14 cellular contexts compared by ENCODE assay signal in the genomic region with DNA sequence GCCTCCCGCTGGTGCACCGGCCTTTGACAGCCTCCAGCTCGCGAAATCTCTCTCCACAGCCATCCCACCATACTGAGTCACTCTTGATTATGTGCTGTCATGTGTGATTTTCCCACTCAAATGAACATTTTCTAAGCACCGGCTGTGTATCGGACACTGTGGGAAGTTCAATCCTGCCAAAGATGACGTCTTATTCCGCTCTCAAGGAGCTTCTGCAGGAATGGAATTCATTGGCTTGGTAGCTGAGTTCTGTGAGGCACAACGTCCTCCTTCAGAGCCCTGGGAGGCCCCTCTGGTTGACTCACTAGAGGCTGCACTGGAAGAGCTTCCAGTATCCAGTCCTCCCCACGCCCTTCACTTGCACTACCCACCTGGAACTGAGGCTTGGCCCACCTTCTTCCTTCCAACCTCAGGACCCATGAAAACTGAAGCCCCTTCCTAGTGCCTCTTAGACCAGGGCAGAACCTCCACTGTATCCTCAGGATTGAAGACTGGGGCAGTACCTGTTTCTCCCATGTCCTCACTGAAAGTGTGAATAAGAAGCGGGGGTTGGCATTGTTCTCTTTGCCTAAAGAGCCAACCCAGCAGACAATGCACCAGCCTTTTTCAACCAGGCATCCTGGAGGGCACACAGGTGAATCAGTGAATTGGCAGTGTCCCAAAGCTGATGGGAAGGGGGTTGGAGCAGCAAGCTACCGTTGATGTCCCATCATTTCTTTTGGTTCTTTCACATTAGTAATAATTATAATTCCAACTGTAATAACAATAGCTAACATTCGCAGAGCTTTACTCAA. TPM values are rescaled to one million over a fixed set of nuclear protein-coding genes. Genes with fewer than 3 reads are reported as not detected.
DNase-seq lines count a peak whose midpoint lies in the region; ATAC-seq and TF ChIP-seq lines count a peak whose summit lies in the region.
"Had no signal": no experiment of that assay in that cellular context is flagged by ENCODE, and none has a peak within 500 bp of the region (broad histone marks: within the 10 kb centered on the region; RNA-seq: fewer than 3 reads in every experiment).

No MANE protein-coding gene starts in this region.

- H3K4me1 Mint-ChIP-seq in stimulated activated memory B cell treated with anti-CD40 and anti-IgM and Interleukin-4, amounts not matched to agents 10 μg/mL and 1 μg/mL and 100 μg/mL, for 72 hours, result no peaks in the 10 kb centered on the region

- peaks cover 5% of the 10 kb centered on the region for H3K36me3 Mint-ChIP-seq in stimulated activated memory B cell treated with anti-CD40 and anti-IgM and Interleukin-4, amounts not matched to agents 10 μg/mL and 1 μg/mL and 100 μg/mL, for 72 hours
- H3K36me3 Mint-ChIP-seq: natural killer cell treated with Interleukin-12 subunit alpha and Interleukin-12 subunit beta and Interleukin-15 and Interleukin-18, amount 100 ng/mL, for 72 hours had no signal

- no peak overlapping the region for H3K4me3 ChIP-seq in fibroblast of the aortic adventitia (ENCODE audit: low read depth, low read length)
- H3K4me3 ChIP-seq: BLaER1, lung had no signal

- no peak for ATAC-seq in stimulated activated memory B cell treated with anti-CD40 and anti-IgM and Interleukin-4, amounts not matched to agents 10 μg/mL and 1 μg/mL and 100 μg/mL, for 72 hours
- ATAC-seq: natural killer cell treated with Interleukin-12 subunit alpha and Interleukin-12 subunit beta and Interleukin-15 and Interleukin-18, amount 100 ng/mL, for 72 hours; stimulated activated naive B cell treated with anti-CD40 and anti-IgM and Interleukin-4, amounts not matched to agents 10 μg/mL and 1 μg/mL and 100 μg/mL, for 72 hours had no signal

- no peak for TF ChIP-seq CTCF in fibroblast of the aortic adventitia (IDR thresholded peaks at IDR 0.05; ENCODE audit: insufficient read depth, low read length)

- no peaks in the 10 kb centered on the region for H3K9me3 Mint-ChIP-seq in stimulated activated memory B cell treated with anti-CD40 and anti-IgM and Interleukin-4, amounts not matched to agents 10 μg/mL and 1 μg/mL and 100 μg/mL, for 72 hours
- H3K9me3 Mint-ChIP-seq: natural killer cell treated with Interleukin-12 subunit alpha and Interleukin-12 subunit beta and Interleukin-15 and Interleukin-18, amount 100 ng/mL, for 72 hours; stimulated activated naive B cell treated with anti-CD40 and anti-IgM and Interleukin-4, amounts not matched to agents 10 μg/mL and 1 μg/mL and 100 μg/mL, for 72 hours had no signal

- no peaks in the 10 kb centered on the region for H3K27me3 Mint-ChIP-seq in stimulated activated memory B cell treated with anti-CD40 and anti-IgM and Interleukin-4, amounts not matched to agents 10 μg/mL and 1 μg/mL and 100 μg/mL, for 72 hours
- H3K27me3 Mint-ChIP-seq: natural killer cell treated with Interleukin-12 subunit alpha and Interleukin-12 subunit beta and Interleukin-15 and Interleukin-18, amount 100 ng/mL, for 72 hours; progenitor cell of endocrine pancreas; stimulated activated naive B cell treated with anti-CD40 and anti-IgM and Interleukin-4, amounts not matched to agents 10 μg/mL and 1 μg/mL and 100 μg/mL, for 72 hours had no signal

- peak overlapping the region; percentile 30 for H3K27ac Mint-ChIP-seq in stimulated activated memory B cell treated with anti-CD40 and anti-IgM and Interleukin-4, amounts not matched to agents 10 μg/mL and 1 μg/mL and 100 μg/mL, for 72 hours
- H3K27ac Mint-ChIP-seq: natural killer cell treated with Interleukin-12 subunit alpha and Interleukin-12 subunit beta and Interleukin-15 and Interleukin-18, amount 100 ng/mL, for 72 hours; progenitor cell of endocrine pancreas; stimulated activated naive B cell treated with anti-CD40 and anti-IgM and Interleukin-4, amounts not matched to agents 10 μg/mL and 1 μg/mL and 100 μg/mL, for 72 hours had no signal

- peak; percentile 3 for DNase-seq in NCI-H1105 treated with DMSO at 0.1 percent for 48 hours (lab: John Stamatoyannopoulos, UW)
- no peak for DNase-seq in NCI-H1105 (lab: John Stamatoyannopoulos, UW)
- DNase-seq in fibroblast of the aortic adventitia (ENCODE audit: low read depth), result peak; percentile 30
- no peak for DNase-seq in NK-92 (lab: John Stamatoyannopoulos, UW; ENCODE audit: unreplicated experiment)
- DNase-seq in HCEC 1CT, result no peak
- DNase-seq: GF-D8; stimulated activated naive B cell treated with anti-CD40 and anti-IgM and Interleukin-4, amounts not matched to agents 10 μg/mL and 1 μg/mL and 100 μg/mL, for 72 hours; trophoblast cell had no signal

- no peak overlapping the region for H3K4me3 Mint-ChIP-seq in stimulated activated memory B cell treated with anti-CD40 and anti-IgM and Interleukin-4, amounts not matched to agents 10 μg/mL and 1 μg/mL and 100 μg/mL, for 72 hours
- H3K4me3 Mint-ChIP-seq: natural killer cell treated with Interleukin-12 subunit alpha and Interleukin-12 subunit beta and Interleukin-15 and Interleukin-18, amount 100 ng/mL, for 72 hours; stimulated activated naive B cell treated with anti-CD40 and anti-IgM and Interleukin-4, amounts not matched to agents 10 μg/mL and 1 μg/mL and 100 μg/mL, for 72 hours had no signal

RNA-seq across cellular contexts. Expression of gene UNC5CL, which starts 1.7 kb away (rescaled TPM):
- 0.74 TPM in 1 of 2 replicates, not detected in the other for total RNA-seq in fibroblast of the aortic adventitia (ENCODE audit: low replicate concordance)

RNA-seq across cellular contexts. Expression of gene TSPO2, which starts 5.0 kb away (rescaled TPM):
- not detected in 2 replicates for total RNA-seq in fibroblast of the aortic adventitia (ENCODE audit: low replicate concordance)
- total RNA-seq: chondrocyte; natural killer cell treated with Interleukin-12 subunit alpha and Interleukin-12 subunit beta and Interleukin-15 and Interleukin-18, amount 100 ng/mL, for 72 hours; progenitor cell of endocrine pancreas had no signal

RNA-seq across cellular contexts. Expression of gene APOBEC2, which starts 15.7 kb away (rescaled TPM):
- total RNA-seq in fibroblast of the aortic adventitia (ENCODE audit: low replicate concordance), result 0.16 TPM in 1 of 2 replicates, not detected in the other
- total RNA-seq: chondrocyte; natural killer cell treated with Interleukin-12 subunit alpha and Interleukin-12 subunit beta and Interleukin-15 and Interleukin-18, amount 100 ng/mL, for 72 hours had no signal

RNA-seq across cellular contexts. Expression of gene OARD1, which starts 34.9 kb away (rescaled TPM):
- 4.6 and 10.8 TPM in 2 replicates for total RNA-seq in fibroblast of the aortic adventitia (ENCODE audit: low replicate concordance)

RNA-seq across cellular contexts. Expression of gene NFYA, which starts 35.5 kb away (rescaled TPM):
- total RNA-seq in fibroblast of the aortic adventitia (ENCODE audit: low replicate concordance), result 6.3 and 14.2 TPM in 2 replicates

Comparison
In these comparisons a context has a peak if more than half of its experiments do, and no peak if none do; other contexts are left out.
1. DNase-seq: peak in NCI-H1105 treated with DMSO at 0.1 percent for 48 hours (single experiment) and fibroblast of the aortic adventitia (single experiment); none in NCI-H1105 (single experiment), NK-92 (single experiment) and HCEC 1CT (single experiment).